ENCODE assay signal across 12 cellular contexts in genomic region chr6:104711371-104711770, GRCh38.
DNase-seq lines count a peak whose midpoint lies in the region; TF ChIP-seq lines count a peak whose summit lies in the region.
"Had no signal": no experiment of that assay in that cellular context is flagged by ENCODE, and none has a peak within 500 bp of the region (broad histone marks: within the 10 kb centered on the region; RNA-seq: fewer than 3 reads in every experiment).

No MANE protein-coding gene starts in this region.

- H3K4me1 ChIP-seq in neutrophil (ENCODE audit: control insufficient read depth in 1 of 2, insufficient read depth in 1 of 2, low read depth in 1 of 2, low read length in 1 of 2) (peaks cover 48 to 57% of the 10 kb centered on the region in 2 experiments), transverse colon (no peaks in the 10 kb centered on the region), colonic mucosa (no peaks in the 10 kb centered on the region)
- H3K4me1 ChIP-seq: HAP-1, vagina had no signal

- no peak for TF ChIP-seq EP300 in transverse colon (IDR thresholded peaks at IDR 0.05; ENCODE audit: low read depth)

- TF ChIP-seq POLR2A in transverse colon (IDR thresholded peaks at IDR 0.05), result no peak

- TF ChIP-seq CTCF in neutrophil (IDR thresholded peaks at IDR 0.05) (no peak), transverse colon (IDR thresholded peaks at IDR 0.05) (no peak), GM10248 (IDR thresholded peaks at IDR 0.05; ENCODE audit: control extremely low read depth, extremely low read depth, low read depth, missing control alignments) (no peak), colonic mucosa (IDR thresholded peaks at IDR 0.05) (no peak)

- H3K36me3 ChIP-seq in neutrophil (no peaks in the 10 kb centered on the region), transverse colon (no peaks in the 10 kb centered on the region), colonic mucosa (no peaks in the 10 kb centered on the region)
- H3K36me3 ChIP-seq: HAP-1, vagina had no signal

- CTCF ChIA-PET in GM10248 (lab: Yijun Ruan, JAX), result interaction anchor here (1.0 kb wide), 1 partner anchor 9 kb away, joined by 3 read pairs; no protein-coding TSS in a partner anchor

- POLR2A ChIA-PET in GM10248 (lab: Yijun Ruan, JAX), result no interaction called here

- H3K4me3 ChIP-seq in neutrophil (ENCODE audit: low read depth in 1 of 2, low read length in 1 of 2) (no peak overlapping the region), transverse colon (no peak overlapping the region), colonic mucosa (no peak overlapping the region)
- H3K4me3 ChIP-seq: HAP-1, vagina had no signal

- H3K9ac ChIP-seq in colonic mucosa (ENCODE audit: low read depth in 2 of 2, low read length in 2 of 2), result no peak overlapping the region

- DNase-seq in HCEC 1CT, result peak; percentile 90
- peak; percentile 92 for DNase-seq in NCI-H510A treated with DMSO at 0.1 percent for 48 hours (lab: John Stamatoyannopoulos, UW)
- DNase-seq in cerebellar cortex (ENCODE audit: low spot score), result peak; percentile 54
- DNase-seq in transverse colon, result no peak
- DNase-seq in OCI-M1 (lab: John Stamatoyannopoulos, UW), result no peak
- DNase-seq in GM10248 (ENCODE audit: extremely low spot score), result no peak
- no peak for DNase-seq in colonic mucosa
- DNase-seq: islet precursor cell, KG1 had no signal

- intact Hi-C loops in transverse colon (cut with DNase I; ENCODE audit: low total_unique reads), result no loop called here
- intact Hi-C loops in colonic mucosa (cut with DNase I), result no loop called here

- H3K9me3 ChIP-seq in neutrophil (no peaks in the 10 kb centered on the region), transverse colon (no peaks in the 10 kb centered on the region), colonic mucosa (no peaks in the 10 kb centered on the region)
- H3K9me3 ChIP-seq: HAP-1, vagina had no signal

- in situ Hi-C loops in transverse colon (cut with MboI; ENCODE audit: low pct_ligation_motif_present in 1 of 4, low pct_unique_long_range_greater_than_20kb in 1 of 4, low sequenced_read_pairs in 3 of 4), result no loop called here

- WGBS in transverse colon (ENCODE audit: low coverage in 1 of 2), 2 donors, result 50% methylated on average over 4 of the region's 4 CpGs; no CpG with 5 or more reads in 1 of the 2 donors

- peak overlapping the region; percentile 57 for H3K27ac ChIP-seq in neutrophil
- H3K27ac ChIP-seq in transverse colon, result no peak overlapping the region
- H3K27ac ChIP-seq in colonic mucosa, result no peak overlapping the region
- H3K27ac ChIP-seq: vagina had no signal

- H3K27me3 ChIP-seq in neutrophil (no peaks in the 10 kb centered on the region), transverse colon (no peaks in the 10 kb centered on the region), colonic mucosa (no peaks in the 10 kb centered on the region)
- H3K27me3 ChIP-seq: vagina had no signal

Comparison
In these comparisons a context has a peak if more than half of its experiments do, and no peak if none do; other contexts are left out.
1. DNase-seq: peak in HCEC 1CT (single experiment), NCI-H510A treated with DMSO at 0.1 percent for 48 hours (single experiment) and cerebellar cortex (single experiment); none in transverse colon (single experiment), OCI-M1 (single experiment), GM10248 (single experiment) and colonic mucosa (single experiment).